24 cellular contexts compared by ENCODE assay signal in genomic region chr12:109648446-109648980, GRCh38.
"Had no signal": no experiment of that assay in that cellular context is flagged by ENCODE, and none has a peak within 500 bp of the region (broad histone marks: within the 10 kb centered on the region; RNA-seq: fewer than 3 reads in every experiment).

No MANE protein-coding gene starts in this region.

- DNase-seq: dermis blood vessel endothelial cell; effector memory CD4-positive, alpha-beta T cell; esophagus squamous epithelium; foreskin melanocyte; mesendoderm; midbrain; naive thymus-derived CD4-positive, alpha-beta T cell; occipital lobe; ovary; psoas muscle; right cardiac atrium; stimulated activated CD4-positive, alpha-beta T cell treated with anti-CD3 and anti-CD28 coated beads, Interleukin-15, amount 100 ng/mL, for 24 hours; stimulated activated CD4-positive, alpha-beta T cell treated with anti-CD3 and anti-CD28 coated beads, Interleukin-2, amount 100 ng/mL, for 48 hours; stimulated activated naive B cell treated with anti-CD40 and anti-IgM and Interleukin-4, amounts not matched to agents 10 μg/mL and 1 μg/mL and 100 μg/mL, for 72 hours; upper lobe of left lung had no signal

- H3K36me3 ChIP-seq: esophagus squamous epithelium, ovary, thoracic aorta, tibial nerve, upper lobe of left lung had no signal

- H3K4me3 ChIP-seq: coronary artery, esophagus squamous epithelium, ovary, psoas muscle, skin epidermis, thoracic aorta, tibial nerve, upper lobe of left lung had no signal

- ATAC-seq: left lobe of liver; naive thymus-derived CD4-positive, alpha-beta T cell; psoas muscle; right cardiac atrium; stimulated activated naive B cell treated with anti-CD40 and anti-IgM and Interleukin-4, amounts not matched to agents 10 μg/mL and 1 μg/mL and 100 μg/mL, for 72 hours had no signal

- H3K9me3 ChIP-seq: esophagus squamous epithelium, ovary, psoas muscle, thoracic aorta, tibial nerve, upper lobe of left lung had no signal

- H3K9me3 Mint-ChIP-seq: stimulated activated naive B cell treated with anti-CD40 and anti-IgM and Interleukin-4, amounts not matched to agents 10 μg/mL and 1 μg/mL and 100 μg/mL, for 72 hours; stimulated activated naive CD8-positive, alpha-beta T cell treated with anti-CD3 and anti-CD28 coated beads, Interleukin-15, Interleukin-2, amounts not matched to agents 100 ng/mL and 50 ng/mL, for 24 hours had no signal

- H3K4me3 Mint-ChIP-seq: naive thymus-derived CD4-positive, alpha-beta T cell; stimulated activated naive B cell treated with anti-CD40 and anti-IgM and Interleukin-4, amounts not matched to agents 10 μg/mL and 1 μg/mL and 100 μg/mL, for 72 hours; stimulated activated naive CD8-positive, alpha-beta T cell treated with anti-CD3 and anti-CD28 coated beads, Interleukin-15, Interleukin-2, amounts not matched to agents 100 ng/mL and 50 ng/mL, for 24 hours had no signal

- H3K27me3 ChIP-seq: ovary, upper lobe of left lung had no signal

- H3K4me1 ChIP-seq: psoas muscle, tibial nerve, upper lobe of left lung had no signal

- H3K36me3 Mint-ChIP-seq: naive thymus-derived CD4-positive, alpha-beta T cell; stimulated activated naive B cell treated with anti-CD40 and anti-IgM and Interleukin-4, amounts not matched to agents 10 μg/mL and 1 μg/mL and 100 μg/mL, for 72 hours had no signal

- H3K27ac Mint-ChIP-seq: naive thymus-derived CD4-positive, alpha-beta T cell; stimulated activated naive B cell treated with anti-CD40 and anti-IgM and Interleukin-4, amounts not matched to agents 10 μg/mL and 1 μg/mL and 100 μg/mL, for 72 hours; stimulated activated naive CD8-positive, alpha-beta T cell treated with anti-CD3 and anti-CD28 coated beads, Interleukin-15, Interleukin-2, amounts not matched to agents 100 ng/mL and 50 ng/mL, for 24 hours had no signal

- H3K27ac ChIP-seq: coronary artery, esophagus squamous epithelium, ovary, psoas muscle, skin epidermis, thoracic aorta, tibial nerve, upper lobe of left lung had no signal

- H3K4me1 Mint-ChIP-seq: naive thymus-derived CD4-positive, alpha-beta T cell; stimulated activated naive B cell treated with anti-CD40 and anti-IgM and Interleukin-4, amounts not matched to agents 10 μg/mL and 1 μg/mL and 100 μg/mL, for 72 hours had no signal

- FAIRE-seq: endothelial cell of umbilical vein, keratinocyte, urothelium cell line had no signal
